ENCODE assay signal across 29 cellular contexts in genomic region chr12:2221030-2221621, GRCh38.
DNase-seq lines count a peak whose midpoint lies in the region; ATAC-seq, FAIRE-seq and TF ChIP-seq lines count a peak whose summit lies in the region.
"Had no signal": no experiment of that assay in that cellular context is flagged by ENCODE, and none has a peak within 500 bp of the region (broad histone marks: within the 10 kb centered on the region; RNA-seq: fewer than 3 reads in every experiment).

No MANE protein-coding gene starts in this region.

- intact Hi-C loops in Right ventricle myocardium inferior (cut with DNase I) (no loop called here), left ventricle myocardium inferior (cut with micrococcal nuclease) (no loop called here), mammary epithelial cell (cut with micrococcal nuclease) (no loop called here)

- H3K79me2 ChIP-seq in astrocyte (ENCODE audit: insufficient read depth, low read length) (no peaks in the 10 kb centered on the region), mammary epithelial cell (ENCODE audit: insufficient read depth, low read length) (no peaks in the 10 kb centered on the region)

- ATAC-seq in Right ventricle myocardium inferior, result peak; percentile 60
- ATAC-seq: A549 had no signal

- peaks cover 7% of the 10 kb centered on the region for H3K4me1 ChIP-seq in astrocyte (ENCODE audit: insufficient read depth, low read length)
- peaks cover 85% of the 10 kb centered on the region for H3K4me1 ChIP-seq in left ventricle myocardium inferior
- H3K4me1 ChIP-seq in mammary epithelial cell (ENCODE audit: insufficient read depth, low read length), result no peaks in the 10 kb centered on the region
- H3K4me1 ChIP-seq: A549 had no signal

- no peak overlapping the region for H3K9ac ChIP-seq in astrocyte (ENCODE audit: low read length)
- H3K9ac ChIP-seq in mammary epithelial cell (ENCODE audit: insufficient read depth, low read length), result no peak overlapping the region
- H3K9ac ChIP-seq: SK-N-SH had no signal

- no peak overlapping the region for H2AFZ ChIP-seq in astrocyte (ENCODE audit: low read depth, low read length)
- H2AFZ ChIP-seq in mammary epithelial cell (ENCODE audit: low read depth, low read length), result no peak overlapping the region
- H2AFZ ChIP-seq: PC-9 had no signal

- H3K4me3 Mint-ChIP-seq in astrocyte (ENCODE audit: unreplicated experiment), result peak overlapping the region; percentile 36
- no peak overlapping the region for H3K4me3 Mint-ChIP-seq in osteocyte (ENCODE audit: unreplicated experiment)
- no peak overlapping the region for H3K4me3 Mint-ChIP-seq in endothelial cell (ENCODE audit: unreplicated experiment)
- H3K4me3 Mint-ChIP-seq: CD4-positive, alpha-beta memory T cell had no signal

- no peak for FAIRE-seq in astrocyte (lab: Jason Lieb, UNC)
- FAIRE-seq: A549, GM12891, H1, HTR-8/SVneo had no signal

- no peak overlapping the region for H3K4me2 ChIP-seq in astrocyte (ENCODE audit: low read length)
- no peak overlapping the region for H3K4me2 ChIP-seq in mammary epithelial cell (ENCODE audit: insufficient read depth, low read depth, low read length)
- H3K4me2 ChIP-seq: A549, PC-9, SK-N-SH had no signal

- WGBS in mammary epithelial cell (ENCODE audit: low coverage, missing lambda C conversion rate), result 75% methylated on average over 4 of the region's 4 CpGs

- peaks cover 2% of the 10 kb centered on the region for H3K9me3 Mint-ChIP-seq in astrocyte (ENCODE audit: unreplicated experiment)
- no peaks in the 10 kb centered on the region for H3K9me3 Mint-ChIP-seq in osteocyte (ENCODE audit: unreplicated experiment)
- no peaks in the 10 kb centered on the region for H3K9me3 Mint-ChIP-seq in endothelial cell (ENCODE audit: unreplicated experiment)
- H3K9me3 Mint-ChIP-seq: CD4-positive, alpha-beta memory T cell had no signal

- H3K27ac Mint-ChIP-seq in astrocyte (ENCODE audit: unreplicated experiment) (no peak overlapping the region), osteocyte (ENCODE audit: unreplicated experiment) (peak overlapping the region; percentile 27), endothelial cell (ENCODE audit: unreplicated experiment) (no peak overlapping the region)
- H3K27ac Mint-ChIP-seq: CD4-positive, alpha-beta memory T cell had no signal

- H3K27me3 Mint-ChIP-seq in astrocyte (ENCODE audit: low read depth, unreplicated experiment) (peaks cover 39% of the 10 kb centered on the region), osteocyte (ENCODE audit: unreplicated experiment) (no peaks in the 10 kb centered on the region), endothelial cell (ENCODE audit: unreplicated experiment) (peaks cover 3% of the 10 kb centered on the region)

- H3K9me3 ChIP-seq in astrocyte (ENCODE audit: insufficient read depth, low read depth, low read length), result no peaks in the 10 kb centered on the region
- no peaks in the 10 kb centered on the region for H3K9me3 ChIP-seq in left ventricle myocardium inferior (replicated peaks)
- H3K9me3 ChIP-seq in mammary epithelial cell (replicated peaks; ENCODE audit: insufficient read depth, low read length), result no peaks in the 10 kb centered on the region
- H3K9me3 ChIP-seq: A549, MG63, SK-N-SH had no signal

- H3K36me3 ChIP-seq in astrocyte (ENCODE audit: insufficient read depth, low read length), result no peaks in the 10 kb centered on the region
- no peaks in the 10 kb centered on the region for H3K36me3 ChIP-seq in left ventricle myocardium inferior
- no peaks in the 10 kb centered on the region for H3K36me3 ChIP-seq in mammary epithelial cell (ENCODE audit: insufficient read depth, low read length)
- H3K36me3 ChIP-seq: MG63 had no signal

- H3K27ac ChIP-seq in astrocyte (ENCODE audit: low read depth, low read length) (no peak overlapping the region), left ventricle myocardium inferior (replicated peaks) (peak overlapping the region; percentile 57), mammary epithelial cell (ENCODE audit: insufficient read depth, low read depth, low read length) (no peak overlapping the region)
- H3K27ac ChIP-seq: A549, PC-9 had no signal

- H3K36me3 Mint-ChIP-seq in astrocyte (ENCODE audit: low read depth, unreplicated experiment) (peaks cover 1% of the 10 kb centered on the region), osteocyte (ENCODE audit: unreplicated experiment) (peaks cover 22% of the 10 kb centered on the region), endothelial cell (ENCODE audit: low read depth, unreplicated experiment) (no peaks in the 10 kb centered on the region)
- H3K36me3 Mint-ChIP-seq: CD4-positive, alpha-beta memory T cell had no signal

- CTCF ChIA-PET in mammary epithelial cell (lab: Charles Lee; ENCODE audit: low non-redundant PET), result no interaction called here

- H4K20me1 ChIP-seq in astrocyte (ENCODE audit: insufficient read depth, low read length) (no peaks in the 10 kb centered on the region), mammary epithelial cell (ENCODE audit: insufficient read depth, low read length) (no peaks in the 10 kb centered on the region)

- no TSS peak for BruUV-seq in mammary epithelial cell (replicated peaks; lab: Mats Ljungman, UMichigan)

- in situ Hi-C loops in KBM-7 (cut with MboI; ENCODE audit: low pct_unique_long_range_greater_than_20kb, low sequenced_read_pairs) (no loop called here), mammary epithelial cell (cut with MboI; ENCODE audit: low sequenced_read_pairs in 2 of 2) (no loop called here)

- dilution Hi-C loops in mammary epithelial cell (cut with HindIII; ENCODE audit: low sequenced_read_pairs), result no loop called here

- DNase-seq in astrocyte (ENCODE audit: low read depth) (no peak), Right ventricle myocardium inferior (ENCODE audit: missing footprints) (no peak), left ventricle myocardium inferior (no peak), osteocyte (ENCODE audit: extremely low spot score, unreplicated experiment) (no peak), KBM-7 (no peak), mammary epithelial cell (no peak), endothelial cell (ENCODE audit: low spot score) (no peak)
- DNase-seq: AML-193; CD4-positive, alpha-beta memory T cell; DMS 273 treated with DMSO at 0.1 percent for 48 hours; DMS79; EL; GF-D8; HCEC 1CT; KG1; MG63; NCI-H1105 treated with DMSO at 0.1 percent for 48 hours; NCI-H2029; NCI-H446; NCI-H524 treated with DMSO at 0.1 percent for 48 hours; NCI-H774; NK-92 treated with Interleukin-12 subunit alpha and Interleukin-12 subunit beta, amount 100 ng/mL, for 24 hours; PC-9; SHP77; SK-N-SH had no signal

- no peak overlapping the region for H3K4me3 ChIP-seq in astrocyte (ENCODE audit: insufficient read depth, low read depth, low read length)
- no peak overlapping the region for H3K4me3 ChIP-seq in left ventricle myocardium inferior
- no peak overlapping the region for H3K4me3 ChIP-seq in mammary epithelial cell (replicated peaks in 1 of 3; ENCODE audit: insufficient read depth in 1 of 3, low read depth in 2 of 3, low read length in 3 of 3)
- H3K4me3 ChIP-seq: A549, MG63, PC-9 had no signal

- H3K4me1 Mint-ChIP-seq in astrocyte (ENCODE audit: low read depth, unreplicated experiment) (peaks cover 4% of the 10 kb centered on the region), osteocyte (ENCODE audit: unreplicated experiment) (no peaks in the 10 kb centered on the region), endothelial cell (ENCODE audit: unreplicated experiment) (no peaks in the 10 kb centered on the region)
- H3K4me1 Mint-ChIP-seq: CD4-positive, alpha-beta memory T cell had no signal

- TF ChIP-seq CTCF in astrocyte (IDR thresholded peaks at IDR 0.05; ENCODE audit: insufficient read depth, low read depth, low read length) (no peak), left ventricle myocardium inferior (IDR thresholded peaks at IDR 0.05; ENCODE audit: borderline replicate concordance) (no peak), osteocyte (IDR thresholded peaks at IDR 0.05) (no peak), mammary epithelial cell (conservative IDR thresholded peaks at IDR 0.05 in 1 of 2, IDR thresholded peaks at IDR 0.05 in 1 of 2; ENCODE audit: extremely low read depth in 1 of 2, insufficient read depth in 1 of 2, low read depth in 1 of 2, low read length in 2 of 2) (no peak), endothelial cell (IDR thresholded peaks at IDR 0.05; ENCODE audit: unreplicated experiment) (no peak)

- no peaks in the 10 kb centered on the region for H3K27me3 ChIP-seq in astrocyte (ENCODE audit: insufficient read depth, low read length)
- H3K27me3 ChIP-seq in left ventricle myocardium inferior (ENCODE audit: low read depth), result no peaks in the 10 kb centered on the region
- no peaks in the 10 kb centered on the region for H3K27me3 ChIP-seq in mammary epithelial cell (ENCODE audit: insufficient read depth, low read length)
- H3K27me3 ChIP-seq: MG63 had no signal
